9 cellular contexts compared by ENCODE assay signal in the genomic region with DNA sequence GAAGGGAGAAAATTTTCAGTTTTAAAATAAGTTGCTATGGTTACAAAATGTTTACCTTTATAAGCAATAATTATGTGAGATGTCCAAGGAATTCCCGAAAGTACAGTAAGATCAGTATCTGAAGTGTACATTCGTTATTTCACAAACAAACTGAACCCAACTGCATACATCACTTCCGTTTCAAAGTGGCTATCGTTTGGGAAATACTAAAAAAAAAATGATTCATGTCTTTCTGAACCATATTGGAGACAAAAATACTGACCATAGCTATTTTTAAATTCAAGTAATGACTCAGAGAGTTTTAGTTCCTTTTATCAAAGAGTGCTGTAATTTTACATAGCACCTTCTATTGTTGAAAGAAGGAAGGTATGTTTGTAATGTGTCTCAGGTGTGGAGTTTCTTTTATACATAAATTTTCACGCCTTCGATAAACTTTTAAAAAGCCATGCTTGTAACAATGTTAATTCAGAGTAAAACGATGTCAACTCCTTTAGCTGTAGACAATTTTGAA. TPM values are rescaled to one million over a fixed set of nuclear protein-coding genes. Genes with fewer than 3 reads are reported as not detected.
DNase-seq lines count a peak whose midpoint lies in the region; ATAC-seq and TF ChIP-seq lines count a peak whose summit lies in the region.
"Had no signal": no experiment of that assay in that cellular context is flagged by ENCODE, and none has a peak within 500 bp of the region (broad histone marks: within the 10 kb centered on the region; RNA-seq: fewer than 3 reads in every experiment).

No MANE protein-coding gene starts in this region.

- H3K27me3 Mint-ChIP-seq in progenitor cell of endocrine pancreas, result no peaks in the 10 kb centered on the region
- H3K27me3 Mint-ChIP-seq: activated naive CD4-positive, alpha-beta T cell treated with anti-CD3 and anti-CD28 coated beads, Interleukin-2, amount 50 U/mL, for 24 hours had no signal

- ATAC-seq in Right ventricle myocardium superior (ENCODE audit: poor library complexity), result peak; percentile 53
- peak; percentile 82 for ATAC-seq in HG03060 (IDR thresholded peaks at IDR 0.05; ENCODE audit: low read depth, unreplicated experiment)
- ATAC-seq in left lung, result peak; percentile 69

- H3K27ac ChIP-seq in SJSA1, result peak overlapping the region; percentile 37
- peak overlapping the region; percentile 68 to 83 for H3K27ac ChIP-seq in left lung

- H3K9me3 ChIP-seq in SJSA1 (replicated peaks) (no peaks in the 10 kb centered on the region), left lung (no peaks in the 10 kb centered on the region)

- H3K27ac Mint-ChIP-seq in progenitor cell of endocrine pancreas, result no peak overlapping the region
- H3K27ac Mint-ChIP-seq: activated naive CD4-positive, alpha-beta T cell treated with anti-CD3 and anti-CD28 coated beads, Interleukin-2, amount 50 U/mL, for 24 hours had no signal

- peaks cover 2% of the 10 kb centered on the region for H3K36me3 Mint-ChIP-seq in progenitor cell of endocrine pancreas (ENCODE audit: insufficient read depth)

- peaks cover 3% of the 10 kb centered on the region for H3K4me1 Mint-ChIP-seq in progenitor cell of endocrine pancreas (ENCODE audit: low read depth)

- no peaks in the 10 kb centered on the region for H3K27me3 ChIP-seq in SJSA1 (replicated peaks)
- H3K27me3 ChIP-seq in left lung, result no peaks in the 10 kb centered on the region

- DNase-seq in Right ventricle myocardium superior, result no peak
- DNase-seq in cardiac septum (ENCODE audit: low spot score), result no peak
- no peak for DNase-seq in SJSA1 (ENCODE audit: low read depth in 1 of 2, low spot score in 2 of 2)
- no peak for DNase-seq in left lung
- DNase-seq in posterior cingulate gyrus, result no peak
- no peak for DNase-seq in progenitor cell of endocrine pancreas (ENCODE audit: low spot score, unreplicated experiment)
- no peak for DNase-seq in stimulated activated CD4-positive, alpha-beta T cell treated with anti-CD3 and anti-CD28 coated beads, Interleukin-15, amount 100 ng/mL, for 24 hours

- H3K4me3 Mint-ChIP-seq in progenitor cell of endocrine pancreas (ENCODE audit: low read depth), result no peak overlapping the region
- H3K4me3 Mint-ChIP-seq: activated naive CD4-positive, alpha-beta T cell treated with anti-CD3 and anti-CD28 coated beads, Interleukin-2, amount 50 U/mL, for 24 hours had no signal

- no peak for TF ChIP-seq CTCF in left lung (IDR thresholded peaks at IDR 0.05)
- no peak for TF ChIP-seq CTCF in progenitor cell of endocrine pancreas (IDR thresholded peaks at IDR 0.05; ENCODE audit: unreplicated experiment)

- no peak overlapping the region for H3K4me3 ChIP-seq in SJSA1
- H3K4me3 ChIP-seq in left lung, result no peak overlapping the region

- H3K9me3 Mint-ChIP-seq in progenitor cell of endocrine pancreas (ENCODE audit: low read depth), result no peaks in the 10 kb centered on the region

- intact Hi-C loops in Right ventricle myocardium superior (cut with DNase I) (no loop called here), cardiac septum (cut with DNase I) (no loop called here), left lung (cut with DNase I) (no loop called here), posterior cingulate gyrus (cut with DNase I) (no loop called here)

- H3K36me3 ChIP-seq in SJSA1, result no peaks in the 10 kb centered on the region; the same call in 1 of the 2 replicates
- H3K36me3 ChIP-seq in left lung, result no peaks in the 10 kb centered on the region

- H3K4me1 ChIP-seq in SJSA1 (replicated peaks) (peaks cover 9% of the 10 kb centered on the region), left lung (peaks cover 4 to 46% of the 10 kb centered on the region in 2 donors)

RNA-seq across cellular contexts. Expression of gene ANKRD28, which starts 8.0 kb away (rescaled TPM):
- 21.9 TPM for total RNA-seq in Right ventricle myocardium superior
- total RNA-seq in cardiac septum, result 23.5 TPM
- total RNA-seq in SJSA1 (2014; rRNA removed; shearing (Covaris generic)), result 71.6 and 83.0 TPM in 2 replicates
- total RNA-seq in left lung, result 10 to 100 TPM; 49.2 to 60.0 TPM
- total RNA-seq in progenitor cell of endocrine pancreas, result 63.7 and 66.1 TPM in 2 replicates
